In genomic region chr5:117027384-117027783, GRCh38 we compare ENCODE assay signal across 8 cellular contexts.
"Had no signal": no experiment of that assay in that cellular context is flagged by ENCODE, and none has a peak within 500 bp of the region (broad histone marks: within the 10 kb centered on the region; RNA-seq: fewer than 3 reads in every experiment).

No MANE protein-coding gene starts in this region.

- H3K4me3 ChIP-seq: GM23248 had no signal

- H3K27ac Mint-ChIP-seq: H9 had no signal

- H3K9ac ChIP-seq: GM23248 had no signal

- H3K27ac ChIP-seq: GM23248 had no signal

- H3K4me1 Mint-ChIP-seq: H9 had no signal

- H3K9me3 Mint-ChIP-seq: H9 had no signal

- H2AFZ ChIP-seq: GM23248 had no signal

- DNase-seq: GM23248, H9, HCEC 1CT, Kasumi-1, KG1 had no signal

- H3K4me3 Mint-ChIP-seq: H9 had no signal

- FAIRE-seq: H1, H54, HTR-8/SVneo had no signal
